8 cellular contexts compared by ENCODE assay signal in genomic region chr4:55866973-55867574, GRCh38. TPM values are rescaled to one million over a fixed set of nuclear protein-coding genes. Genes with fewer than 3 reads are reported as not detected.
DNase-seq lines count a peak whose midpoint lies in the region; ATAC-seq and TF ChIP-seq lines count a peak whose summit lies in the region.

No MANE protein-coding gene starts in this region.

- H3K27ac Mint-ChIP-seq in activated T-helper 17 cell treated with anti-CD3 and anti-CD28 coated beads, Interleukin-2, amount 50 U/mL, for 72 hours: peak overlapping the region; percentile 91

- no peaks in the 10 kb centered on the region for H3K4me1 ChIP-seq in cardiac muscle cell (ENCODE audit: low read depth)

- peak; percentile 84 for TF ChIP-seq CTCF in cardiac muscle cell (IDR thresholded peaks at IDR 0.05; ENCODE audit: low read depth, low read length)

- no peaks in the 10 kb centered on the region for H3K27me3 Mint-ChIP-seq in activated T-helper 17 cell treated with anti-CD3 and anti-CD28 coated beads, Interleukin-2, amount 50 U/mL, for 72 hours

- peaks cover 34% of the 10 kb centered on the region for H3K36me3 ChIP-seq in cardiac muscle cell

- H3K4me3 Mint-ChIP-seq in activated T-helper 17 cell treated with anti-CD3 and anti-CD28 coated beads, Interleukin-2, amount 50 U/mL, for 72 hours: peak overlapping the region; percentile 66

- H3K27me3 ChIP-seq in cardiac muscle cell: no peaks in the 10 kb centered on the region

- no peak overlapping the region for H3K4me3 ChIP-seq in cardiac muscle cell

- H3K4me1 Mint-ChIP-seq in activated T-helper 17 cell treated with anti-CD3 and anti-CD28 coated beads, Interleukin-2, amount 50 U/mL, for 72 hours: peaks cover 23% of the 10 kb centered on the region

- peaks cover 81% of the 10 kb centered on the region for H3K36me3 Mint-ChIP-seq in activated T-helper 17 cell treated with anti-CD3 and anti-CD28 coated beads, Interleukin-2, amount 50 U/mL, for 72 hours (ENCODE audit: low read depth)

- no peak overlapping the region for H3K27ac ChIP-seq in cardiac muscle cell

- DNase-seq in DMS79 treated with DMSO at 0.1 percent for 48 hours (lab: John Stamatoyannopoulos, UW) (peak; percentile 36), NCI-H226 (peak; percentile 25), cardiac muscle cell (ENCODE audit: low read depth in 1 of 2, low spot score in 1 of 2) (peak; percentile 71 to 81), retina (peak; percentile 35)

- H3K9me3 Mint-ChIP-seq in activated T-helper 17 cell treated with anti-CD3 and anti-CD28 coated beads, Interleukin-2, amount 50 U/mL, for 72 hours: no peaks in the 10 kb centered on the region

- no peaks in the 10 kb centered on the region for H3K9me3 ChIP-seq in cardiac muscle cell (ENCODE audit: low read depth)

- ATAC-seq in GM19372 (IDR thresholded peaks at IDR 0.05; ENCODE audit: low read depth, unreplicated experiment) (peak; percentile 90), HG03196 (IDR thresholded peaks at IDR 0.05; ENCODE audit: unreplicated experiment) (peak; percentile 81), HG03039 (IDR thresholded peaks at IDR 0.05; ENCODE audit: unreplicated experiment) (no peak)
- peak; percentile 61 for ATAC-seq in activated T-helper 17 cell treated with anti-CD3 and anti-CD28 coated beads, Interleukin-2, amount 50 U/mL, for 72 hours (replicated peaks)

RNA-seq across cellular contexts. Expression of gene EXOC1, which starts 13.6 kb away (rescaled TPM):
- 10 to 100 TPM; 33.1 to 40.7 TPM for total RNA-seq in activated T-helper 17 cell treated with anti-CD3 and anti-CD28 coated beads, Interleukin-2, amount 50 U/mL, for 72 hours
- total RNA-seq in cardiac muscle cell: 16.1 and 27.6 TPM in 2 replicates
- polyA plus RNA-seq in cardiac muscle cell: 17.9 and 20.9 TPM in 2 replicates

RNA-seq across cellular contexts. Expression of gene EXOC1L, which starts 47.5 kb away (rescaled TPM):
- not detected for total RNA-seq in activated T-helper 17 cell treated with anti-CD3 and anti-CD28 coated beads, Interleukin-2, amount 50 U/mL, for 72 hours
- total RNA-seq in cardiac muscle cell: not detected in 2 replicates
- 0.16 TPM in 1 of 2 replicates, not detected in the other for polyA plus RNA-seq in cardiac muscle cell

Comparison
In these comparisons a context has a peak if more than half of its experiments do, and no peak if none do; other contexts are left out.
1. DNase-seq: peak in every context shown above with its lines; median percentile 76 in cardiac muscle cell; 36 in DMS79 treated with DMSO at 0.1 percent for 48 hours; 35 in retina; 25 in NCI-H226.